In the genomic region with DNA sequence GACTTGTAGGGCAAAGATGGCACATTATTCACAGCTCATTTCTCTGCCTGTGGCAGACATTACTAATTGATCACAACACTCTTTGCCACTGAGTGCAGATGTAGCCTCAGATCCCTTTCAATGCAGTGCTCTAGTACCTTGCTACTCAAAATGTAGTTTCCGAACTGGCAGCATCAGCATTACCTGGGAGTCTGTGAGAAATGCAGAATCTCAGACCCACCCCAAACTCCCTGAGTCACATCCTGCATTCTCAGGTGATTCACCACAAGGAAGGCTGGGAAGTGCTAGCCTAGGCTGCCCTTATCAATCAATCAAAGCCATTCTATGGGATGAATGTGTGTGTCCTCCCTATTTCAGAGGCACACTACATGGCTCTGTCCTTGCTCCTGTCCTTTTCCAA, we compare ENCODE assay signal across 21 cellular contexts. TPM values are rescaled to one million over a fixed set of nuclear protein-coding genes. Genes with fewer than 3 reads are reported as not detected.
A peak's percentile ranks its signal among the peaks of the same experiment; 100 is the strongest.
DNase-seq lines count a peak whose midpoint lies in the region; ATAC-seq, FAIRE-seq and TF ChIP-seq lines count a peak whose summit lies in the region.
"Had no signal": no experiment of that assay in that cellular context is flagged by ENCODE, and none has a peak within 500 bp of the region (broad histone marks: within the 10 kb centered on the region; RNA-seq: fewer than 3 reads in every experiment).

No MANE protein-coding gene starts in this region.

- no peaks in the 10 kb centered on the region for H4K20me1 ChIP-seq in keratinocyte (ENCODE audit: control insufficient read depth, extremely low read depth, insufficient read depth, low read length)

- POLR2A ChIA-PET in WTC11 (lab: Charles Lee): no interaction called here

- dilution Hi-C loops in keratinocyte (cut with MboI; ENCODE audit: extremely low pct_ligation_motif_present, low sequenced_read_pairs): no loop called here

- no peak overlapping the region for H3K4me3 Mint-ChIP-seq in WTC11
- H3K4me3 Mint-ChIP-seq: brain, immature natural killer cell had no signal

- no peak for TF ChIP-seq CTCF in WTC11 (IDR thresholded peaks at IDR 0.05)
- no peak for TF ChIP-seq CTCF in keratinocyte (optimal IDR thresholded peaks at IDR 0.05 in 1 of 3, IDR thresholded peaks at IDR 0.05 in 1 of 3, conservative IDR thresholded peaks at IDR 0.05 in 1 of 3; ENCODE audit: extremely low read depth in 1 of 3, insufficient read depth in 2 of 3, low read length in 3 of 3)

- H3K9me1 ChIP-seq in keratinocyte (ENCODE audit: control insufficient read depth, extremely low read depth, insufficient read depth, low read length): no peaks in the 10 kb centered on the region

- H3K36me3 ChIP-seq in HUES48 (ENCODE audit: control insufficient read depth, insufficient read depth, low read length): no peaks in the 10 kb centered on the region
- H3K36me3 ChIP-seq in keratinocyte (ENCODE audit: control insufficient read depth in 2 of 2, extremely low read depth in 1 of 2, insufficient read depth in 2 of 2, low read length in 2 of 2): no peaks in the 10 kb centered on the region
- H3K36me3 ChIP-seq: pancreas, SJSA1, thoracic aorta had no signal

- H3K4me2 ChIP-seq in keratinocyte (ENCODE audit: control insufficient read depth, extremely low read depth, insufficient read depth, low read depth, low read length): peak overlapping the region; percentile 59

- peak; percentile 99 for FAIRE-seq in keratinocyte (lab: Jason Lieb, UNC)
- FAIRE-seq: D721Med, frontal cortex, pancreas had no signal

- CTCF ChIA-PET in WTC11 (lab: Charles Lee): no interaction called here

- peak; percentile 69 for ATAC-seq in WTC11
- ATAC-seq: pancreas had no signal

- peak overlapping the region; percentile 50 for H2AFZ ChIP-seq in keratinocyte (ENCODE audit: control insufficient read depth, low read length)

- H3K79me2 ChIP-seq in keratinocyte (ENCODE audit: control insufficient read depth, insufficient read depth, low read length): no peaks in the 10 kb centered on the region

- no peak overlapping the region for H3K9ac ChIP-seq in HUES48 (ENCODE audit: low read depth, low read length)
- H3K9ac ChIP-seq in keratinocyte (ENCODE audit: control insufficient read depth, extremely low read depth, insufficient read depth, low read length): peak overlapping the region; percentile 28

- DNase-seq in Daoy (ENCODE audit: low read depth) (peak; percentile 81), WTC11 (ENCODE audit: low spot score) (no peak), keratinocyte (ENCODE audit: low read depth, low spot score) (peak; percentile 65), SIG-M5 (lab: John Stamatoyannopoulos, UW) (no peak), middle frontal gyrus (ENCODE audit: extremely low spot score, low spot score) (no peak), DMS153 treated with DMSO at 0.1 percent for 48 hours (lab: John Stamatoyannopoulos, UW; ENCODE audit: unreplicated experiment) (no peak), COR-L47 (lab: John Stamatoyannopoulos, UW) (no peak)
- DNase-seq: activated CD8-positive, alpha-beta memory T cell treated with anti-CD3 and anti-CD28 coated beads for 24 hours; activated gamma-delta T cell treated with Interleukin-2 at 50 U/mL for 16 hours; immature natural killer cell; KBM-7; NCI-H146; NCI-H510A; pancreas; stimulated activated CD4-positive, alpha-beta T cell treated with anti-CD3 and anti-CD28 coated beads, Interleukin-15, amount 100 ng/mL, for 24 hours had no signal

- H3K9me3 ChIP-seq in HUES48 (ENCODE audit: control insufficient read depth, insufficient read depth, low read length): no peaks in the 10 kb centered on the region
- H3K9me3 ChIP-seq in keratinocyte (ENCODE audit: control insufficient read depth, low read depth, low read length): no peaks in the 10 kb centered on the region
- H3K9me3 ChIP-seq: pancreas, SJSA1, thoracic aorta had no signal

- H3K9me3 Mint-ChIP-seq in WTC11: peaks cover 9% of the 10 kb centered on the region
- H3K9me3 Mint-ChIP-seq: immature natural killer cell had no signal

- peak overlapping the region; percentile 42; the same call in 1 of the 2 replicates for H3K27ac Mint-ChIP-seq in WTC11
- H3K27ac Mint-ChIP-seq: brain had no signal

- H3K4me1 Mint-ChIP-seq in WTC11: peaks cover 5% of the 10 kb centered on the region; the same call in 1 of the 2 replicates
- H3K4me1 Mint-ChIP-seq: brain had no signal

- H3K27me3 Mint-ChIP-seq in WTC11 (ENCODE audit: low read depth): no peaks in the 10 kb centered on the region
- H3K27me3 Mint-ChIP-seq: brain had no signal

- H3K27ac ChIP-seq in HUES48 (ENCODE audit: low read depth, low read length) (peak overlapping the region; percentile 26), keratinocyte (ENCODE audit: control insufficient read depth, insufficient read depth, low read length) (peak overlapping the region; percentile 87)
- H3K27ac ChIP-seq: pancreas, SJSA1, thoracic aorta had no signal

- H3K27me3 ChIP-seq in HUES48 (ENCODE audit: control insufficient read depth, insufficient read depth, low read length) (no peaks in the 10 kb centered on the region), keratinocyte (ENCODE audit: control insufficient read depth, extremely low read depth, insufficient read depth, low read length) (no peaks in the 10 kb centered on the region)
- H3K27me3 ChIP-seq: pancreas, SJSA1 had no signal

- H3K36me3 Mint-ChIP-seq in WTC11: no peaks in the 10 kb centered on the region
- H3K36me3 Mint-ChIP-seq: immature natural killer cell had no signal

- H3K4me3 ChIP-seq in HUES48 (ENCODE audit: low read depth, low read length): no peak overlapping the region
- H3K4me3 ChIP-seq in keratinocyte (ENCODE audit: control insufficient read depth in 2 of 3, extremely low read depth in 1 of 3, insufficient read depth in 2 of 3, low read depth in 1 of 3, low read length in 3 of 3): no peak overlapping the region
- H3K4me3 ChIP-seq: pancreas, SJSA1, thoracic aorta had no signal

- no peaks in the 10 kb centered on the region for H3K4me1 ChIP-seq in HUES48 (ENCODE audit: control insufficient read depth, insufficient read depth, low read length)
- H3K4me1 ChIP-seq in keratinocyte (ENCODE audit: control insufficient read depth, extremely low read depth, insufficient read depth, low read length): peaks cover 25% of the 10 kb centered on the region

TF ChIP-seq in WTC11, 78 proteins besides CTCF, POLR2A, EP300 and RAD21 (continues in another document):
- no peak for TF ChIP-seq ZNF423 (CRISPR knock-in tag; IDR thresholded peaks at IDR 0.05)
- TF ChIP-seq, protein P1, sequence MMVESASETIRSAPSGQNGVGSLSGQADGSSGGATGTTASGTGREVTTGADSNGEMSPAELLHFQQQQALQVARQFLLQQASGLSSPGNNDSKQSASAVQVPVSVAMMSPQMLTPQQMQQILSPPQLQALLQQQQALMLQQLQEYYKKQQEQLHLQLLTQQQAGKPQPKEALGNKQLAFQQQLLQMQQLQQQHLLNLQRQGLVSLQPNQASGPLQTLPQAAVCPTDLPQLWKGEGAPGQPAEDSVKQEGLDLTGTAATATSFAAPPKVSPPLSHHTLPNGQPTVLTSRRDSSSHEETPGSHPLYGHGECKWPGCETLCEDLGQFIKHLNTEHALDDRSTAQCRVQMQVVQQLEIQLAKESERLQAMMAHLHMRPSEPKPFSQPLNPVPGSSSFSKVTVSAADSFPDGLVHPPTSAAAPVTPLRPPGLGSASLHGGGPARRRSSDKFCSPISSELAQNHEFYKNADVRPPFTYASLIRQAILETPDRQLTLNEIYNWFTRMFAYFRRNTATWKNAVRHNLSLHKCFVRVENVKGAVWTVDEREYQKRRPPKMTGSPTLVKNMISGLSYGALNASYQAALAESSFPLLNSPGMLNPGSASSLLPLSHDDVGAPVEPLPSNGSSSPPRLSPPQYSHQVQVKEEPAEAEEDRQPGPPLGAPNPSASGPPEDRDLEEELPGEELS (CRISPR knock-in tag; IDR thresholded peaks at IDR 0.05): no peak
- TF ChIP-seq FOXJ3 (CRISPR knock-in tag; IDR thresholded peaks at IDR 0.05; ENCODE audit: borderline replicate concordance): no peak
- no peak for TF ChIP-seq NR1H2 (CRISPR knock-in tag; IDR thresholded peaks at IDR 0.05)
- no peak for TF ChIP-seq CREM (CRISPR knock-in tag; IDR thresholded peaks at IDR 0.05)
- TF ChIP-seq OVOL2 (CRISPR knock-in tag; IDR thresholded peaks at IDR 0.05; ENCODE audit: borderline replicate concordance): no peak

RNA-seq across cellular contexts. Expression of a gene that starts 51.7 kb away (rescaled TPM):
- total RNA-seq in Daoy (2014; rRNA removed; shearing (Covaris generic)): 87.2 and 87.4 TPM in 2 replicates
- 72.7 to 78.4 TPM (median 73.9 TPM) in 3 replicates for total RNA-seq in WTC11 (2021)
- polyA plus RNA-seq in keratinocyte: 89.3 to 122 TPM (median 102 TPM) in 3 replicates
- 26.1 TPM for polyA plus RNA-seq in keratinocyte (2011; ENCODE audit: low read depth)
- 130 and 179 TPM in 2 replicates for polyA plus RNA-seq in keratinocyte (2011; cell fraction: cytosol; rRNA removed)
- polyA plus RNA-seq in keratinocyte (2011; cell fraction: nucleus; rRNA removed): 46.7 and 48.1 TPM in 2 replicates
- polyA plus RNA-seq in keratinocyte (2012; ENCODE audit: low replicate concordance): 49.1 and 76.7 TPM in 2 replicates
- 39.4 to 61.9 TPM (median 58.0 TPM) in 3 replicates for polyA minus RNA-seq in keratinocyte
- 64.5 TPM for polyA minus RNA-seq in keratinocyte (2011; cell fraction: cytosol; rRNA and poly(A)+ RNA removed)
- polyA minus RNA-seq in keratinocyte (2011; cell fraction: nucleus; rRNA and poly(A)+ RNA removed): 13.1 and 17.8 TPM in 2 replicates

RNA-seq across cellular contexts. Expression of a gene that starts 58.5 kb away (rescaled TPM):
- 405 and 436 TPM in 2 replicates for total RNA-seq in Daoy (2014; rRNA removed; shearing (Covaris generic))
- total RNA-seq in WTC11 (2021): 239 to 262 TPM (median 240 TPM) in 3 replicates
- polyA plus RNA-seq in keratinocyte: 54.0 to 139 TPM (median 130 TPM) in 3 replicates
- 39.7 TPM for polyA plus RNA-seq in keratinocyte (2011; ENCODE audit: low read depth)
- 68.9 and 97.6 TPM in 2 replicates for polyA plus RNA-seq in keratinocyte (2011; cell fraction: cytosol; rRNA removed)
- 60.8 and 76.0 TPM in 2 replicates for polyA plus RNA-seq in keratinocyte (2011; cell fraction: nucleus; rRNA removed)
- 51.1 and 98.6 TPM in 2 replicates for polyA plus RNA-seq in keratinocyte (2012; ENCODE audit: low replicate concordance)
- polyA minus RNA-seq in keratinocyte: 52.6 to 91.3 TPM (median 85.1 TPM) in 3 replicates
- polyA minus RNA-seq in keratinocyte (2011; cell fraction: cytosol; rRNA and poly(A)+ RNA removed): 91.3 TPM
- polyA minus RNA-seq in keratinocyte (2011; cell fraction: nucleus; rRNA and poly(A)+ RNA removed): 29.8 and 30.2 TPM in 2 replicates

RNA-seq across cellular contexts. Expression of a gene that starts 59.9 kb away (rescaled TPM):
- total RNA-seq in Daoy (2014; rRNA removed; shearing (Covaris generic)): 4.7 and 6.2 TPM in 2 replicates
- 10.7 to 14.5 TPM (median 12.0 TPM) in 3 replicates for total RNA-seq in WTC11 (2021)
- polyA plus RNA-seq in keratinocyte: 9.6 to 14.7 TPM (median 13.4 TPM) in 3 replicates
- 3.3 TPM for polyA plus RNA-seq in keratinocyte (2011; ENCODE audit: low read depth)
- 4.4 and 5.5 TPM in 2 replicates for polyA plus RNA-seq in keratinocyte (2011; cell fraction: cytosol; rRNA removed)
- 33.3 and 34.6 TPM in 2 replicates for polyA plus RNA-seq in keratinocyte (2011; cell fraction: nucleus; rRNA removed)
- polyA plus RNA-seq in keratinocyte (2012; ENCODE audit: low replicate concordance): 5.2 and 9.3 TPM in 2 replicates
- polyA minus RNA-seq in keratinocyte: 22.0 to 44.4 TPM (median 26.2 TPM) in 3 replicates
- 12.1 TPM for polyA minus RNA-seq in keratinocyte (2011; cell fraction: cytosol; rRNA and poly(A)+ RNA removed)
- 38.6 and 54.2 TPM in 2 replicates for polyA minus RNA-seq in keratinocyte (2011; cell fraction: nucleus; rRNA and poly(A)+ RNA removed)

Comparison
In these comparisons a context has a peak if more than half of its experiments do, and no peak if none do; other contexts are left out.
1. DNase-seq: peak in Daoy (single experiment) and keratinocyte (single experiment); none in WTC11 (single experiment), SIG-M5 (single experiment), middle frontal gyrus (single experiment), DMS153 treated with DMSO at 0.1 percent for 48 hours (single experiment) and COR-L47 (single experiment).